1 cellular context compared by ENCODE assay signal in the genomic region with DNA sequence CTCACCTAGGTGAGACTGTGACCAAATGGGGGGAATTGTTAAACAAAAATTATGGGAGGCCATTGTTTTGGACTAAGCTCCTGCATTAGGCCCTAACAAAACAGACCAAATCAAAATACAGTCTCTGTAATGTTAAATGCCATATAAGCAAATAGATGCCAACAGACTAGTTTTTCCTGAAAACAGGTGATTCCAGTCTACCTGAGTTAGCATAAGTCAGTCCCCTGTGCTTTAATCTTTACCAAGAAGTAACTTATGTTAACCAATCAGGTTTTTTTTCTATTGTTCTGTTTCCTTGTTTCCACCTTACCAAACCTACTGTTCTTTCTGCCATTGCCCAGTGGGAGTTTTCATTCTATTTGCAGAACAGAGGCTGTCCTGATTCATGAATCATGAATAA.
TF ChIP-seq lines count a peak whose summit lies in the region.

No MANE protein-coding gene starts in this region.

TF ChIP-seq in WTC11, 78 proteins besides CTCF, POLR2A, EP300 and RAD21 (continued from another document):
- TF ChIP-seq, protein P1, sequence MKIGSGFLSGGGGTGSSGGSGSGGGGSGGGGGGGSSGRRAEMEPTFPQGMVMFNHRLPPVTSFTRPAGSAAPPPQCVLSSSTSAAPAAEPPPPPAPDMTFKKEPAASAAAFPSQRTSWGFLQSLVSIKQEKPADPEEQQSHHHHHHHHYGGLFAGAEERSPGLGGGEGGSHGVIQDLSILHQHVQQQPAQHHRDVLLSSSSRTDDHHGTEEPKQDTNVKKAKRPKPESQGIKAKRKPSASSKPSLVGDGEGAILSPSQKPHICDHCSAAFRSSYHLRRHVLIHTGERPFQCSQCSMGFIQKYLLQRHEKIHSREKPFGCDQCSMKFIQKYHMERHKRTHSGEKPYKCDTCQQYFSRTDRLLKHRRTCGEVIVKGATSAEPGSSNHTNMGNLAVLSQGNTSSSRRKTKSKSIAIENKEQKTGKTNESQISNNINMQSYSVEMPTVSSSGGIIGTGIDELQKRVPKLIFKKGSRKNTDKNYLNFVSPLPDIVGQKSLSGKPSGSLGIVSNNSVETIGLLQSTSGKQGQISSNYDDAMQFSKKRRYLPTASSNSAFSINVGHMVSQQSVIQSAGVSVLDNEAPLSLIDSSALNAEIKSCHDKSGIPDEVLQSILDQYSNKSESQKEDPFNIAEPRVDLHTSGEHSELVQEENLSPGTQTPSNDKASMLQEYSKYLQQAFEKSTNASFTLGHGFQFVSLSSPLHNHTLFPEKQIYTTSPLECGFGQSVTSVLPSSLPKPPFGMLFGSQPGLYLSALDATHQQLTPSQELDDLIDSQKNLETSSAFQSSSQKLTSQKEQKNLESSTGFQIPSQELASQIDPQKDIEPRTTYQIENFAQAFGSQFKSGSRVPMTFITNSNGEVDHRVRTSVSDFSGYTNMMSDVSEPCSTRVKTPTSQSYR (CRISPR knock-in tag; IDR thresholded peaks at IDR 0.05) = no peak
- TF ChIP-seq, protein P2, sequence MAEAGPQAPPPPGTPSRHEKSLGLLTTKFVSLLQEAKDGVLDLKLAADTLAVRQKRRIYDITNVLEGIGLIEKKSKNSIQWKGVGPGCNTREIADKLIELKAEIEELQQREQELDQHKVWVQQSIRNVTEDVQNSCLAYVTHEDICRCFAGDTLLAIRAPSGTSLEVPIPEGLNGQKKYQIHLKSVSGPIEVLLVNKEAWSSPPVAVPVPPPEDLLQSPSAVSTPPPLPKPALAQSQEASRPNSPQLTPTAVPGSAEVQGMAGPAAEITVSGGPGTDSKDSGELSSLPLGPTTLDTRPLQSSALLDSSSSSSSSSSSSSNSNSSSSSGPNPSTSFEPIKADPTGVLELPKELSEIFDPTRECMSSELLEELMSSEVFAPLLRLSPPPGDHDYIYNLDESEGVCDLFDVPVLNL (CRISPR knock-in tag; IDR thresholded peaks at IDR 0.05; ENCODE audit: borderline replicate concordance, low read depth) = no peak
- TF ChIP-seq HMGA2 (CRISPR knock-in tag; IDR thresholded peaks at IDR 0.05) = no peak
- no peak for TF ChIP-seq SMAD4 (CRISPR knock-in tag; IDR thresholded peaks at IDR 0.05)
